Comparison of ENCODE assay signal across 9 cellular contexts in the genomic region with DNA sequence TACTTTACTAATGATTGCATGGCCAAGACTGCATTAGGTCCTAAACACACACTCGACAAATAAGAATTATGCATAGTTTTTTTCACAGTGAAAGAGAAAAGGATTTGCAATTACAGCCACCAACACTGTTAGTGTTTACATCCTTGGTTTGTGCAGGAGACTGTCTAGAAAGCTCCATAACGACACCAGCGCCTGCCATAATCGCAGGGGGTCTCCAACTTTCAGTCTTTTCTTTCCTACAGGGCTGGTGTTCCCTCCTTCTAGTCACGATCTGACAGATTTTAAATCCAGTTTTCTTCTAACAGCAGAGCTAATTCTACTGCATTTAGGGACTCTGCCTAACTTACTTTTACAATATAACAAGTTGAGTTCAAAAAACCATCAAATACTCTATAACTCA. TPM values are rescaled to one million over a fixed set of nuclear protein-coding genes. Genes with fewer than 3 reads are reported as not detected.
DNase-seq lines count a peak whose midpoint lies in the region; ATAC-seq and TF ChIP-seq lines count a peak whose summit lies in the region.
"Had no signal": no experiment of that assay in that cellular context is flagged by ENCODE, and none has a peak within 500 bp of the region (broad histone marks: within the 10 kb centered on the region; RNA-seq: fewer than 3 reads in every experiment).

No MANE protein-coding gene starts in this region.

- H3K36me3 Mint-ChIP-seq in CD8-positive, alpha-beta T cell, result peaks cover 19% of the 10 kb centered on the region

- H3K36me3 ChIP-seq in CD8-positive, alpha-beta T cell (ENCODE audit: insufficient read depth, low read length), result no peaks in the 10 kb centered on the region

- WGBS in right cardiac atrium, result 39% methylated on average over 5 of the region's 5 CpGs

- H3K4me3 Mint-ChIP-seq in CD8-positive, alpha-beta T cell, result peak overlapping the region; percentile 79

- CTCF ChIA-PET in CD8-positive, alpha-beta T cell (lab: Charles Lee), result interaction anchor here (0.7 to 1.2 kb wide), 3 partner anchors 23 to 216 kb away, joined by 3 to 4 read pairs (median 3); no protein-coding TSS in a partner anchor

- POLR2A ChIA-PET in CD8-positive, alpha-beta T cell (lab: Charles Lee), result interaction anchor here (1.0 to 2.3 kb wide), 5 partner anchors 14 to 138 kb away, joined by 3 to 8 read pairs (median 4); partner anchors contain the start of gene PDCD6IP

- DNase-seq in CD8-positive, alpha-beta T cell, result no peak
- DNase-seq in right cardiac atrium (no peak), putamen (ENCODE audit: low spot score) (peak; percentile 55), NOMO-1 treated with DMSO at 0.1 percent for 48 hours (lab: John Stamatoyannopoulos, UW; ENCODE audit: unreplicated experiment) (no peak), left lobe of liver (ENCODE audit: low spot score) (no peak)

- peak overlapping the region; percentile 76 for H3K27ac Mint-ChIP-seq in CD8-positive, alpha-beta T cell

- no peak for ATAC-seq in CD8-positive, alpha-beta T cell
- peak; percentile 4; the same call in 1 of the 3 replicates for ATAC-seq in SK-N-SH treated with all-trans-retinoic acid at 6 μM for 48 hours
- ATAC-seq in right cardiac atrium, result no peak
- no peak for ATAC-seq in esophagus mucosa
- no peak for ATAC-seq in GM18907 (IDR thresholded peaks at IDR 0.05; ENCODE audit: unreplicated experiment)
- no peak for ATAC-seq in left lobe of liver

- TF ChIP-seq CTCF in CD8-positive, alpha-beta T cell (IDR thresholded peaks at IDR 0.05), result no peak

- H3K27me3 ChIP-seq in CD8-positive, alpha-beta T cell (ENCODE audit: insufficient read depth, low read length), result no peaks in the 10 kb centered on the region
- H3K27me3 ChIP-seq in right cardiac atrium (ENCODE audit: control insufficient read depth, insufficient read depth), result no peaks in the 10 kb centered on the region

- intact Hi-C loops in CD8-positive, alpha-beta T cell (cut with DNase I, micrococcal nuclease), result no loop called here
- intact Hi-C loops in right cardiac atrium (cut with DNase I), result no loop called here

- no peaks in the 10 kb centered on the region for H3K9me3 Mint-ChIP-seq in CD8-positive, alpha-beta T cell
- H3K9me3 Mint-ChIP-seq: T-helper 1 cell treated with Interleukin-12 subunit alpha and Interleukin-12 subunit beta and Interleukin-4 antibody, amounts not matched to agents 30 μg/mL and 1 μg/mL, for 36 hours had no signal

- H3K27me3 Mint-ChIP-seq in CD8-positive, alpha-beta T cell (ENCODE audit: low read depth), result no peaks in the 10 kb centered on the region

- no peaks in the 10 kb centered on the region for H3K9me3 ChIP-seq in CD8-positive, alpha-beta T cell (ENCODE audit: low read length)
- H3K9me3 ChIP-seq in right cardiac atrium (ENCODE audit: control insufficient read depth, low read length), result no peaks in the 10 kb centered on the region

- peaks cover 21% of the 10 kb centered on the region for H3K4me1 ChIP-seq in CD8-positive, alpha-beta T cell (ENCODE audit: insufficient read depth, low read length)
- peaks cover 3% of the 10 kb centered on the region for H3K4me1 ChIP-seq in right cardiac atrium (ENCODE audit: control insufficient read depth, insufficient read depth, low read length)

- peaks cover 42% of the 10 kb centered on the region for H3K4me1 Mint-ChIP-seq in CD8-positive, alpha-beta T cell (ENCODE audit: low read depth)

- no peak overlapping the region for H3K4me3 ChIP-seq in CD8-positive, alpha-beta T cell (ENCODE audit: low read depth, low read length)
- H3K4me3 ChIP-seq in right cardiac atrium (ENCODE audit: low read length), result peak overlapping the region; percentile 87

- H3K27ac ChIP-seq in CD8-positive, alpha-beta T cell (ENCODE audit: low read depth, low read length), result no peak overlapping the region
- H3K27ac ChIP-seq in right cardiac atrium (ENCODE audit: low read length), result peak overlapping the region; percentile 75

TF ChIP-seq in SK-N-SH treated with all-trans-retinoic acid at 6 μM for 48 hours, 23 proteins besides CTCF, POLR2A, EP300 and RAD21 (continues in another document):
- TF ChIP-seq, protein P1, sequence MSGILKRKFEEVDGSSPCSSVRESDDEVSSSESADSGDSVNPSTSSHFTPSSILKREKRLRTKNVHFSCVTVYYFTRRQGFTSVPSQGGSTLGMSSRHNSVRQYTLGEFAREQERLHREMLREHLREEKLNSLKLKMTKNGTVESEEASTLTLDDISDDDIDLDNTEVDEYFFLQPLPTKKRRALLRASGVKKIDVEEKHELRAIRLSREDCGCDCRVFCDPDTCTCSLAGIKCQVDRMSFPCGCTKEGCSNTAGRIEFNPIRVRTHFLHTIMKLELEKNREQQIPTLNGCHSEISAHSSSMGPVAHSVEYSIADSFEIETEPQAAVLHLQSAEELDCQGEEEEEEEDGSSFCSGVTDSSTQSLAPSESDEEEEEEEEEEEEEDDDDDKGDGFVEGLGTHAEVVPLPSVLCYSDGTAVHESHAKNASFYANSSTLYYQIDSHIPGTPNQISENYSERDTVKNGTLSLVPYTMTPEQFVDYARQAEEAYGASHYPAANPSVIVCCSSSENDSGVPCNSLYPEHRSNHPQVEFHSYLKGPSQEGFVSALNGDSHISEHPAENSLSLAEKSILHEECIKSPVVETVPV (CRISPR knock-in tag; IDR thresholded peaks at IDR 0.05), result no peak
- TF ChIP-seq ARNTL (CRISPR knock-in tag; IDR thresholded peaks at IDR 0.05; ENCODE audit: borderline replicate concordance, low read depth) (no peak), ZNF8 (CRISPR knock-in tag; IDR thresholded peaks at IDR 0.05) (no peak), PPARA (CRISPR knock-in tag; IDR thresholded peaks at IDR 0.05; ENCODE audit: borderline replicate concordance) (no peak), ZFP30 (CRISPR knock-in tag; IDR thresholded peaks at IDR 0.05) (no peak), ISL1 (CRISPR knock-in tag; IDR thresholded peaks at IDR 0.05) (no peak), GLIS3 (CRISPR knock-in tag; IDR thresholded peaks at IDR 0.05) (no peak), ZNF70 (CRISPR knock-in tag; IDR thresholded peaks at IDR 0.05) (no peak), ESRRG (CRISPR knock-in tag; IDR thresholded peaks at IDR 0.05) (no peak), SNAI2 (CRISPR knock-in tag; IDR thresholded peaks at IDR 0.05) (no peak), POU6F1 (CRISPR knock-in tag; IDR thresholded peaks at IDR 0.05; ENCODE audit: borderline replicate concordance, low read depth) (no peak), ZNF565 (CRISPR knock-in tag; conservative IDR thresholded peaks at IDR 0.05; ENCODE audit: low read depth) (no peak), ZC3H10 (CRISPR knock-in tag; IDR thresholded peaks at IDR 0.05) (no peak)
- TF ChIP-seq, protein P2, sequence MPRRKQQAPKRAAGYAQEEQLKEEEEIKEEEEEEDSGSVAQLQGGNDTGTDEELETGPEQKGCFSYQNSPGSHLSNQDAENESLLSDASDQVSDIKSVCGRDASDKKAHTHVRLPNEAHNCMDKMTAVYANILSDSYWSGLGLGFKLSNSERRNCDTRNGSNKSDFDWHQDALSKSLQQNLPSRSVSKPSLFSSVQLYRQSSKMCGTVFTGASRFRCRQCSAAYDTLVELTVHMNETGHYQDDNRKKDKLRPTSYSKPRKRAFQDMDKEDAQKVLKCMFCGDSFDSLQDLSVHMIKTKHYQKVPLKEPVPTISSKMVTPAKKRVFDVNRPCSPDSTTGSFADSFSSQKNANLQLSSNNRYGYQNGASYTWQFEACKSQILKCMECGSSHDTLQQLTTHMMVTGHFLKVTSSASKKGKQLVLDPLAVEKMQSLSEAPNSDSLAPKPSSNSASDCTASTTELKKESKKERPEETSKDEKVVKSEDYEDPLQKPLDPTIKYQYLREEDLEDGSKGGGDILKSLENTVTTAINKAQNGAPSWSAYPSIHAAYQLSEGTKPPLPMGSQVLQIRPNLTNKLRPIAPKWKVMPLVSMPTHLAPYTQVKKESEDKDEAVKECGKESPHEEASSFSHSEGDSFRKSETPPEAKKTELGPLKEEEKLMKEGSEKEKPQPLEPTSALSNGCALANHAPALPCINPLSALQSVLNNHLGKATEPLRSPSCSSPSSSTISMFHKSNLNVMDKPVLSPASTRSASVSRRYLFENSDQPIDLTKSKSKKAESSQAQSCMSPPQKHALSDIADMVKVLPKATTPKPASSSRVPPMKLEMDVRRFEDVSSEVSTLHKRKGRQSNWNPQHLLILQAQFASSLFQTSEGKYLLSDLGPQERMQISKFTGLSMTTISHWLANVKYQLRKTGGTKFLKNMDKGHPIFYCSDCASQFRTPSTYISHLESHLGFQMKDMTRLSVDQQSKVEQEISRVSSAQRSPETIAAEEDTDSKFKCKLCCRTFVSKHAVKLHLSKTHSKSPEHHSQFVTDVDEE (CRISPR knock-in tag; IDR thresholded peaks at IDR 0.05), result no peak
- TF ChIP-seq, protein P3, sequence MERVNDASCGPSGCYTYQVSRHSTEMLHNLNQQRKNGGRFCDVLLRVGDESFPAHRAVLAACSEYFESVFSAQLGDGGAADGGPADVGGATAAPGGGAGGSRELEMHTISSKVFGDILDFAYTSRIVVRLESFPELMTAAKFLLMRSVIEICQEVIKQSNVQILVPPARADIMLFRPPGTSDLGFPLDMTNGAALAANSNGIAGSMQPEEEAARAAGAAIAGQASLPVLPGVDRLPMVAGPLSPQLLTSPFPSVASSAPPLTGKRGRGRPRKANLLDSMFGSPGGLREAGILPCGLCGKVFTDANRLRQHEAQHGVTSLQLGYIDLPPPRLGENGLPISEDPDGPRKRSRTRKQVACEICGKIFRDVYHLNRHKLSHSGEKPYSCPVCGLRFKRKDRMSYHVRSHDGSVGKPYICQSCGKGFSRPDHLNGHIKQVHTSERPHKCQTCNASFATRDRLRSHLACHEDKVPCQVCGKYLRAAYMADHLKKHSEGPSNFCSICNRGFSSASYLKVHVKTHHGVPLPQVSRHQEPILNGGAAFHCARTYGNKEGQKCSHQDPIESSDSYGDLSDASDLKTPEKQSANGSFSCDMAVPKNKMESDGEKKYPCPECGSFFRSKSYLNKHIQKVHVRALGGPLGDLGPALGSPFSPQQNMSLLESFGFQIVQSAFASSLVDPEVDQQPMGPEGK (CRISPR knock-in tag; IDR thresholded peaks at IDR 0.05; ENCODE audit: borderline replicate concordance), result no peak

RNA-seq across cellular contexts. Expression of gene CLASP2, which starts 58.0 kb away (rescaled TPM):
- total RNA-seq in CD8-positive, alpha-beta T cell, result 10 to 100 TPM; 62.6 to 63.2 TPM
- total RNA-seq in right cardiac atrium, result 10 to 100 TPM; 55.3 to 77.1 (median 67.4) TPM
- 15.8 TPM for polyA plus RNA-seq in right cardiac atrium
- total RNA-seq in esophagus mucosa, result 30.2 TPM
- total RNA-seq in left lobe of liver, result 16.7 TPM
